Comparison of ENCODE assay signal across 1 cellular context in the genomic region with DNA sequence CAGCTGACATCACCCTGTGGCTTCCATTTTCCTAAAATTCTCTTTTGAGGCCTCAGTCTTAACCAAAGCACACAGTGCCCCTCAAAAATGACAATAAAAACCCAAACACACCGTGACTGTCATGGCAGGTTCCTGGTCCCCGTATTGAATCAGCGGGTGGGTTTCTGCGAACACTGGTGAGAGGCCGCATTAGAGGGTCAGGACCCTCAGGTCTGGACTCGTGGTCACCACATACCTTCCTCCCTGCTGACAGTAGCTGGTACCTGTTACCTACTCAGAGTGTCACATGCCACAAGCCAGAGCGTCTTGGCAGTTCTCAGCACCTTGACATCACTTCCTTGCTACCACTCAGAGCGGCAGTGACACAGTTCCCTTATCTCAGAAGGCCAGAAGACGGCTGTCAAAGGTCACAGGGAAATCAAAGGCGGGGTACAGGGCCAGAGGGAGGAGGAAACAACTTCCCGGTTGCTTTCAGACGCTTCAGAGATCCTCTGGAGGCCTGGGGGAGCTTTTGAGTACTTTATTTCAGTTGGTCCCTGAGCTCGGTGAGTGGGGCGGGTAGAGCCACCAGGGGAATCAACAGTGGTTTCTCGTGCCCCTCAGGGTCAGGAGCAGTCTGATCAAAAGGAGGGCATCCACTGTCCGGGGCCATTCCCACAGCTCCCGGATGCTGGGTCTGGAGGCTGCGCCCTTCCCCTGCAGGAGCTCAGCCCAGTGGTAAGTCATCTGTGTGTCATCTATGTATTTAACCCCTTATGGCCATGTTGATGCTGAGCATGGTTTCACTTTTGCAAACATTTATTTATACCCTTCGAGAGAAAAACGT.
TF ChIP-seq lines count a peak whose summit lies in the region.

A gene (minus strand): TSS at position 281 of the 826 bp plus-strand sequence.
A gene with protein sequence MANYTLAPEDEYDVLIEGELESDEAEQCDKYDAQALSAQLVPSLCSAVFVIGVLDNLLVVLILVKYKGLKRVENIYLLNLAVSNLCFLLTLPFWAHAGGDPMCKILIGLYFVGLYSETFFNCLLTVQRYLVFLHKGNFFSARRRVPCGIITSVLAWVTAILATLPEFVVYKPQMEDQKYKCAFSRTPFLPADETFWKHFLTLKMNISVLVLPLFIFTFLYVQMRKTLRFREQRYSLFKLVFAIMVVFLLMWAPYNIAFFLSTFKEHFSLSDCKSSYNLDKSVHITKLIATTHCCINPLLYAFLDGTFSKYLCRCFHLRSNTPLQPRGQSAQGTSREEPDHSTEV (plus strand): TSS at position 474 of the 826 bp plus-strand sequence. CDS start 821 bp downstream, outside the sequence.

TF ChIP-seq in K562, 482 proteins besides CTCF, POLR2A, EP300 and RAD21 (continued from another document and continues in another):
- TF ChIP-seq SIX5 (IDR thresholded peaks at IDR 0.05; ENCODE audit: borderline replicate concordance in 1 of 2, insufficient read depth in 1 of 2, low read depth in 1 of 2, low read length in 2 of 2) (no peak), ARHGAP35 (IDR thresholded peaks at IDR 0.05; ENCODE audit: partially characterized antibody) (no peak), TBL1XR1 (IDR thresholded peaks at IDR 0.05; ENCODE audit: low read length in 2 of 2) (peak; percentile 88 to 90; a peak in 3 of 4 replicates), ZNF644 (tag; IDR thresholded peaks at IDR 0.05; ENCODE audit: low read depth) (peak; percentile 85), PTRF (tag; IDR thresholded peaks at IDR 0.05) (peak; percentile 50), NCOR1 (IDR thresholded peaks at IDR 0.05) (peak; percentile 95), ZNF589 (CRISPR knock-in tag; IDR thresholded peaks at IDR 0.05; ENCODE audit: low read depth) (peak; percentile 98), SMAD4 (CRISPR knock-in tag; conservative IDR thresholded peaks at IDR 0.05) (peak; percentile 89), POLR2H (tag; IDR thresholded peaks at IDR 0.05; ENCODE audit: low read depth) (peak; percentile 83; the same call in 1 of the 2 replicates), ZNF324 (CRISPR knock-in tag; IDR thresholded peaks at IDR 0.05) (peak; percentile 60; the same call in 1 of the 2 replicates), NEUROD1 (IDR thresholded peaks at IDR 0.05; ENCODE audit: borderline replicate concordance, low read depth, low read length, partially characterized antibody) (peak; percentile 84), HDAC1 (IDR thresholded peaks at IDR 0.05) (peak in 1 of 2 experiments; percentile 96; a peak in 2 of 4 replicates), NCOA2 (IDR thresholded peaks at IDR 0.05; ENCODE audit: partially characterized antibody in 2 of 2) (peak in 1 of 2 experiments; percentile 78), TRIM24 (IDR thresholded peaks at IDR 0.05) (peak; percentile 74 to 80), ZNF444 (CRISPR knock-in tag; IDR thresholded peaks at IDR 0.05) (no peak), NUFIP1 (IDR thresholded peaks at IDR 0.05; ENCODE audit: partially characterized antibody) (peak; percentile 77), ELF2 (CRISPR knock-in tag; IDR thresholded peaks at IDR 0.05) (peak; percentile 46; the same call in 1 of the 2 replicates), IFI16 (CRISPR knock-in tag; IDR thresholded peaks at IDR 0.05) (0 out of 2 replicates have a peak, but pooled peaks have one; percentile 61), SMARCA4 (IDR thresholded peaks at IDR 0.05) (peak; percentile 96), GATA2 (CRISPR knock-in tag; IDR thresholded peaks at IDR 0.05) (peak; percentile 94), ELF4 (CRISPR knock-in tag; IDR thresholded peaks at IDR 0.05) (peak; percentile 83; the same call in 1 of the 2 replicates), CBFA2T2 (conservative IDR thresholded peaks at IDR 0.05) (peak; percentile 92), NR1H2 (CRISPR knock-in tag; IDR thresholded peaks at IDR 0.05) (no peak), NFYB (IDR thresholded peaks at IDR 0.05; ENCODE audit: extremely low read depth, insufficient read length) (no peak), ZFX (CRISPR knock-in tag; IDR thresholded peaks at IDR 0.05) (peak; percentile 60; the same call in 1 of the 2 replicates), DIDO1 (tag; IDR thresholded peaks at IDR 0.05; ENCODE audit: low read depth) (no peak), EP400 (IDR thresholded peaks at IDR 0.05) (peak; percentile 77), FOXJ2 (tag; IDR thresholded peaks at IDR 0.05) (peak; percentile 87), ZNF707 (CRISPR knock-in tag; conservative IDR thresholded peaks at IDR 0.05) (0 out of 2 replicates have a peak, but pooled peaks have one; percentile 36), ZNF274 (IDR thresholded peaks at IDR 0.05; ENCODE audit: borderline replicate concordance, low read depth, low read length) (no peak), KLF1 (tag; IDR thresholded peaks at IDR 0.05) (0 out of 2 replicates have a peak, but pooled peaks have one; percentile 30), NFIX (CRISPR knock-in tag; IDR thresholded peaks at IDR 0.05; ENCODE audit: low read depth) (no peak), ERF (CRISPR knock-in tag; IDR thresholded peaks at IDR 0.05) (peak; percentile 89)
- TF ChIP-seq, protein P1, sequence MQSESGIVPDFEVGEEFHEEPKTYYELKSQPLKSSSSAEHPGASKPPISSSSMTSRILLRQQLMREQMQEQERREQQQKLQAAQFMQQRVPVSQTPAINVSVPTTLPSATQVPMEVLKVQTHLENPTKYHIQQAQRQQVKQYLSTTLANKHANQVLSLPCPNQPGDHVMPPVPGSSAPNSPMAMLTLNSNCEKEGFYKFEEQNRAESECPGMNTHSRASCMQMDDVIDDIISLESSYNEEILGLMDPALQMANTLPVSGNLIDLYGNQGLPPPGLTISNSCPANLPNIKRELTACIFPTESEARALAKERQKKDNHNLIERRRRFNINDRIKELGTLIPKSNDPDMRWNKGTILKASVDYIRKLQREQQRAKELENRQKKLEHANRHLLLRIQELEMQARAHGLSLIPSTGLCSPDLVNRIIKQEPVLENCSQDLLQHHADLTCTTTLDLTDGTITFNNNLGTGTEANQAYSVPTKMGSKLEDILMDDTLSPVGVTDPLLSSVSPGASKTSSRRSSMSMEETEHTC (IDR thresholded peaks at IDR 0.05), result peak; percentile 94
- TF ChIP-seq, protein P2, sequence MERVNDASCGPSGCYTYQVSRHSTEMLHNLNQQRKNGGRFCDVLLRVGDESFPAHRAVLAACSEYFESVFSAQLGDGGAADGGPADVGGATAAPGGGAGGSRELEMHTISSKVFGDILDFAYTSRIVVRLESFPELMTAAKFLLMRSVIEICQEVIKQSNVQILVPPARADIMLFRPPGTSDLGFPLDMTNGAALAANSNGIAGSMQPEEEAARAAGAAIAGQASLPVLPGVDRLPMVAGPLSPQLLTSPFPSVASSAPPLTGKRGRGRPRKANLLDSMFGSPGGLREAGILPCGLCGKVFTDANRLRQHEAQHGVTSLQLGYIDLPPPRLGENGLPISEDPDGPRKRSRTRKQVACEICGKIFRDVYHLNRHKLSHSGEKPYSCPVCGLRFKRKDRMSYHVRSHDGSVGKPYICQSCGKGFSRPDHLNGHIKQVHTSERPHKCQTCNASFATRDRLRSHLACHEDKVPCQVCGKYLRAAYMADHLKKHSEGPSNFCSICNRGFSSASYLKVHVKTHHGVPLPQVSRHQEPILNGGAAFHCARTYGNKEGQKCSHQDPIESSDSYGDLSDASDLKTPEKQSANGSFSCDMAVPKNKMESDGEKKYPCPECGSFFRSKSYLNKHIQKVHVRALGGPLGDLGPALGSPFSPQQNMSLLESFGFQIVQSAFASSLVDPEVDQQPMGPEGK (CRISPR knock-in tag; IDR thresholded peaks at IDR 0.05; ENCODE audit: borderline replicate concordance), result peak; percentile 44; the same call in 1 of the 2 replicates
- TF ChIP-seq, protein P3, sequence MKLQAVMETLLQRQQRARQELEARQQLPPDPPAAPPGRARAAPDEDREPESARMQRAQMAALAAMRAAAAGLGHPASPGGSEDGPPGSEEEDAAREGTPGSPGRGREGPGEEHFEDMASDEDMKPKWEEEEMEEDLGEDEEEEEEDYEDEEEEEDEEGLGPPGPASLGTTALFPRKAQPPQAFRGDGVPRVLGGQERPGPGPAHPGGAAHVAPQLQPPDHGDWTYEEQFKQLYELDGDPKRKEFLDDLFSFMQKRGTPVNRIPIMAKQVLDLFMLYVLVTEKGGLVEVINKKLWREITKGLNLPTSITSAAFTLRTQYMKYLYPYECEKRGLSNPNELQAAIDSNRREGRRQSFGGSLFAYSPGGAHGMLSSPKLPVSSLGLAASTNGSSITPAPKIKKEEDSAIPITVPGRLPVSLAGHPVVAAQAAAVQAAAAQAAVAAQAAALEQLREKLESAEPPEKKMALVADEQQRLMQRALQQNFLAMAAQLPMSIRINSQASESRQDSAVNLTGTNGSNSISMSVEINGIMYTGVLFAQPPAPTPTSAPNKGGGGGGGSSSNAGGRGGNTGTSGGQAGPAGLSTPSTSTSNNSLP (IDR thresholded peaks at IDR 0.05; ENCODE audit: borderline replicate concordance, low read depth, low read length), result no peak
- TF ChIP-seq, protein P4, sequence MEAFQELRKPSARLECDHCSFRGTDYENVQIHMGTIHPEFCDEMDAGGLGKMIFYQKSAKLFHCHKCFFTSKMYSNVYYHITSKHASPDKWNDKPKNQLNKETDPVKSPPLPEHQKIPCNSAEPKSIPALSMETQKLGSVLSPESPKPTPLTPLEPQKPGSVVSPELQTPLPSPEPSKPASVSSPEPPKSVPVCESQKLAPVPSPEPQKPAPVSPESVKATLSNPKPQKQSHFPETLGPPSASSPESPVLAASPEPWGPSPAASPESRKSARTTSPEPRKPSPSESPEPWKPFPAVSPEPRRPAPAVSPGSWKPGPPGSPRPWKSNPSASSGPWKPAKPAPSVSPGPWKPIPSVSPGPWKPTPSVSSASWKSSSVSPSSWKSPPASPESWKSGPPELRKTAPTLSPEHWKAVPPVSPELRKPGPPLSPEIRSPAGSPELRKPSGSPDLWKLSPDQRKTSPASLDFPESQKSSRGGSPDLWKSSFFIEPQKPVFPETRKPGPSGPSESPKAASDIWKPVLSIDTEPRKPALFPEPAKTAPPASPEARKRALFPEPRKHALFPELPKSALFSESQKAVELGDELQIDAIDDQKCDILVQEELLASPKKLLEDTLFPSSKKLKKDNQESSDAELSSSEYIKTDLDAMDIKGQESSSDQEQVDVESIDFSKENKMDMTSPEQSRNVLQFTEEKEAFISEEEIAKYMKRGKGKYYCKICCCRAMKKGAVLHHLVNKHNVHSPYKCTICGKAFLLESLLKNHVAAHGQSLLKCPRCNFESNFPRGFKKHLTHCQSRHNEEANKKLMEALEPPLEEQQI (IDR thresholded peaks at IDR 0.05), result peak; percentile 87; the same call in 1 of the 2 replicates
- TF ChIP-seq, protein P5, sequence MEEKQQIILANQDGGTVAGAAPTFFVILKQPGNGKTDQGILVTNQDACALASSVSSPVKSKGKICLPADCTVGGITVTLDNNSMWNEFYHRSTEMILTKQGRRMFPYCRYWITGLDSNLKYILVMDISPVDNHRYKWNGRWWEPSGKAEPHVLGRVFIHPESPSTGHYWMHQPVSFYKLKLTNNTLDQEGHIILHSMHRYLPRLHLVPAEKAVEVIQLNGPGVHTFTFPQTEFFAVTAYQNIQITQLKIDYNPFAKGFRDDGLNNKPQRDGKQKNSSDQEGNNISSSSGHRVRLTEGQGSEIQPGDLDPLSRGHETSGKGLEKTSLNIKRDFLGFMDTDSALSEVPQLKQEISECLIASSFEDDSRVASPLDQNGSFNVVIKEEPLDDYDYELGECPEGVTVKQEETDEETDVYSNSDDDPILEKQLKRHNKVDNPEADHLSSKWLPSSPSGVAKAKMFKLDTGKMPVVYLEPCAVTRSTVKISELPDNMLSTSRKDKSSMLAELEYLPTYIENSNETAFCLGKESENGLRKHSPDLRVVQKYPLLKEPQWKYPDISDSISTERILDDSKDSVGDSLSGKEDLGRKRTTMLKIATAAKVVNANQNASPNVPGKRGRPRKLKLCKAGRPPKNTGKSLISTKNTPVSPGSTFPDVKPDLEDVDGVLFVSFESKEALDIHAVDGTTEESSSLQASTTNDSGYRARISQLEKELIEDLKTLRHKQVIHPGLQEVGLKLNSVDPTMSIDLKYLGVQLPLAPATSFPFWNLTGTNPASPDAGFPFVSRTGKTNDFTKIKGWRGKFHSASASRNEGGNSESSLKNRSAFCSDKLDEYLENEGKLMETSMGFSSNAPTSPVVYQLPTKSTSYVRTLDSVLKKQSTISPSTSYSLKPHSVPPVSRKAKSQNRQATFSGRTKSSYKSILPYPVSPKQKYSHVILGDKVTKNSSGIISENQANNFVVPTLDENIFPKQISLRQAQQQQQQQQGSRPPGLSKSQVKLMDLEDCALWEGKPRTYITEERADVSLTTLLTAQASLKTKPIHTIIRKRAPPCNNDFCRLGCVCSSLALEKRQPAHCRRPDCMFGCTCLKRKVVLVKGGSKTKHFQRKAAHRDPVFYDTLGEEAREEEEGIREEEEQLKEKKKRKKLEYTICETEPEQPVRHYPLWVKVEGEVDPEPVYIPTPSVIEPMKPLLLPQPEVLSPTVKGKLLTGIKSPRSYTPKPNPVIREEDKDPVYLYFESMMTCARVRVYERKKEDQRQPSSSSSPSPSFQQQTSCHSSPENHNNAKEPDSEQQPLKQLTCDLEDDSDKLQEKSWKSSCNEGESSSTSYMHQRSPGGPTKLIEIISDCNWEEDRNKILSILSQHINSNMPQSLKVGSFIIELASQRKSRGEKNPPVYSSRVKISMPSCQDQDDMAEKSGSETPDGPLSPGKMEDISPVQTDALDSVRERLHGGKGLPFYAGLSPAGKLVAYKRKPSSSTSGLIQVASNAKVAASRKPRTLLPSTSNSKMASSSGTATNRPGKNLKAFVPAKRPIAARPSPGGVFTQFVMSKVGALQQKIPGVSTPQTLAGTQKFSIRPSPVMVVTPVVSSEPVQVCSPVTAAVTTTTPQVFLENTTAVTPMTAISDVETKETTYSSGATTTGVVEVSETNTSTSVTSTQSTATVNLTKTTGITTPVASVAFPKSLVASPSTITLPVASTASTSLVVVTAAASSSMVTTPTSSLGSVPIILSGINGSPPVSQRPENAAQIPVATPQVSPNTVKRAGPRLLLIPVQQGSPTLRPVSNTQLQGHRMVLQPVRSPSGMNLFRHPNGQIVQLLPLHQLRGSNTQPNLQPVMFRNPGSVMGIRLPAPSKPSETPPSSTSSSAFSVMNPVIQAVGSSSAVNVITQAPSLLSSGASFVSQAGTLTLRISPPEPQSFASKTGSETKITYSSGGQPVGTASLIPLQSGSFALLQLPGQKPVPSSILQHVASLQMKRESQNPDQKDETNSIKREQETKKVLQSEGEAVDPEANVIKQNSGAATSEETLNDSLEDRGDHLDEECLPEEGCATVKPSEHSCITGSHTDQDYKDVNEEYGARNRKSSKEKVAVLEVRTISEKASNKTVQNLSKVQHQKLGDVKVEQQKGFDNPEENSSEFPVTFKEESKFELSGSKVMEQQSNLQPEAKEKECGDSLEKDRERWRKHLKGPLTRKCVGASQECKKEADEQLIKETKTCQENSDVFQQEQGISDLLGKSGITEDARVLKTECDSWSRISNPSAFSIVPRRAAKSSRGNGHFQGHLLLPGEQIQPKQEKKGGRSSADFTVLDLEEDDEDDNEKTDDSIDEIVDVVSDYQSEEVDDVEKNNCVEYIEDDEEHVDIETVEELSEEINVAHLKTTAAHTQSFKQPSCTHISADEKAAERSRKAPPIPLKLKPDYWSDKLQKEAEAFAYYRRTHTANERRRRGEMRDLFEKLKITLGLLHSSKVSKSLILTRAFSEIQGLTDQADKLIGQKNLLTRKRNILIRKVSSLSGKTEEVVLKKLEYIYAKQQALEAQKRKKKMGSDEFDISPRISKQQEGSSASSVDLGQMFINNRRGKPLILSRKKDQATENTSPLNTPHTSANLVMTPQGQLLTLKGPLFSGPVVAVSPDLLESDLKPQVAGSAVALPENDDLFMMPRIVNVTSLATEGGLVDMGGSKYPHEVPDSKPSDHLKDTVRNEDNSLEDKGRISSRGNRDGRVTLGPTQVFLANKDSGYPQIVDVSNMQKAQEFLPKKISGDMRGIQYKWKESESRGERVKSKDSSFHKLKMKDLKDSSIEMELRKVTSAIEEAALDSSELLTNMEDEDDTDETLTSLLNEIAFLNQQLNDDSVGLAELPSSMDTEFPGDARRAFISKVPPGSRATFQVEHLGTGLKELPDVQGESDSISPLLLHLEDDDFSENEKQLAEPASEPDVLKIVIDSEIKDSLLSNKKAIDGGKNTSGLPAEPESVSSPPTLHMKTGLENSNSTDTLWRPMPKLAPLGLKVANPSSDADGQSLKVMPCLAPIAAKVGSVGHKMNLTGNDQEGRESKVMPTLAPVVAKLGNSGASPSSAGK (IDR thresholded peaks at IDR 0.05), result peak; percentile 98
